1 cellular context compared by ENCODE assay signal in the genomic region with DNA sequence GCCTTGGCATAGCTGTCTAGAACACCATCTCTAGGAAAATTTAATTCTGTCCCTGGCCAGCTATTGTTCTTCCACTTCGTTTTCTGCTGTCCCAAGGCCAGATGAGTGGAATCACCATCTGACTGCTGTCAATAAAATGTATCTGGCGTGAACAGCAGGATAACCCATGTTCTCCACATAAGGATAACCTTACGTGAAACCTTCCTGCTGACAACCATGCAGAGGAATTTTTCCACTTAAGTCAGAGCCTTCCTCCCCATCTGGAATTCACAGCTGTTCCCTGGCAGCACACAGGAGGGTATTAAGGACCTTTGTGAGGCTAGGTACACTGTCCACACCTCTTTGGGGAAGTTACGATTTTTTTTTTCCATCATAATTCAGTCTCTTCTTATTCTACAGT.
TF ChIP-seq lines count a peak whose summit lies in the region.

No MANE protein-coding gene starts in this region.

TF ChIP-seq in K562, 482 proteins besides CTCF, POLR2A, EP300 and RAD21:
- TF ChIP-seq HDAC1 (IDR thresholded peaks at IDR 0.05) (no peak), POLR2AphosphoS2 (IDR thresholded peaks at IDR 0.05; ENCODE audit: low read length) (peak; percentile 32; the same call in 1 of the 2 replicates)
TF ChIP-seq in K562: peak in this region for 1.
